ENCODE assay signal across 25 cellular contexts in genomic region chr21:25079053-25079452, GRCh38.
"Had no signal": no experiment of that assay in that cellular context is flagged by ENCODE, and none has a peak within 500 bp of the region (broad histone marks: within the 10 kb centered on the region; RNA-seq: fewer than 3 reads in every experiment).

No MANE protein-coding gene starts in this region.

- H3K27ac Mint-ChIP-seq: activated CD8-positive, alpha-beta T cell treated with anti-CD3 and anti-CD28 coated beads for 36 hours; activated naive CD8-positive, alpha-beta T cell treated with anti-CD3 and anti-CD28 coated beads, Interleukin-2, amount 10 ng/mL, durations not matched to agents 7 days and 5 days; activated T-cell treated with anti-CD3 and anti-CD28 coated beads, Interleukin-2, amount 50 U/mL, for 72 hours; activated T-helper 2 cell treated with anti-CD3 and anti-CD28 coated beads, Interferon-gamma antibody, Interleukin-2, Interleukin-4, amounts not matched to agents 10 μg/mL and 5 μg/mL and 100 μg/mL, durations not matched to agents 14 hours and 24 hours and 36 hours had no signal

- H3K36me3 ChIP-seq: adrenal gland, breast epithelium, colonic mucosa had no signal

- H3K9me3 ChIP-seq: adrenal gland, breast epithelium, colonic mucosa had no signal

- H3K27me3 Mint-ChIP-seq: activated CD8-positive, alpha-beta T cell treated with anti-CD3 and anti-CD28 coated beads for 36 hours; activated naive CD8-positive, alpha-beta T cell treated with anti-CD3 and anti-CD28 coated beads, Interleukin-2, amount 10 ng/mL, durations not matched to agents 7 days and 5 days had no signal

- DNase-seq: activated CD4-positive, alpha-beta T cell treated with anti-CD3 and anti-CD28 coated beads for 4 hours; activated CD8-positive, alpha-beta memory T cell treated with anti-CD3 and anti-CD28 coated beads, Interleukin-2, amount 50 U/mL, for 4 hours; activated CD8-positive, alpha-beta T cell treated with anti-CD3 and anti-CD28 coated beads for 36 hours; activated gamma-delta T cell treated with Interleukin-2 at 50 U/mL for 16 hours; activated naive CD4-positive, alpha-beta T cell treated with anti-CD3 and anti-CD28 coated beads, Interleukin-2, amount 50 U/mL, for 16 hours; activated naive CD8-positive, alpha-beta T cell treated with anti-CD3 and anti-CD28 coated beads, Interleukin-2, amount 10 ng/mL, durations not matched to agents 7 days and 5 days; activated T-cell treated with anti-CD3 and anti-CD28 coated beads, Interleukin-2, amount 50 U/mL, for 72 hours; adrenal gland; aorta; caudate nucleus; colonic mucosa; Kasumi-1; KBM-7; NCI-H1048; NCI-H146; NCI-H2029; NCI-H2107; NCI-H526; PC-9; SHP77 treated with DMSO at 0.1 percent for 48 hours; T-helper 2 cell; T1000 had no signal

- H3K4me1 ChIP-seq: adrenal gland, breast epithelium, colonic mucosa had no signal

- H3K36me3 Mint-ChIP-seq: activated naive CD8-positive, alpha-beta T cell treated with anti-CD3 and anti-CD28 coated beads, Interleukin-2, amount 10 ng/mL, durations not matched to agents 7 days and 5 days had no signal

- H3K4me3 ChIP-seq: adrenal gland, breast epithelium, colonic mucosa, PC-9 had no signal

- H3K27me3 ChIP-seq: adrenal gland, breast epithelium, colonic mucosa had no signal

- H3K4me2 ChIP-seq: PC-9 had no signal

- FAIRE-seq: TTC549 had no signal

- ATAC-seq: activated CD8-positive, alpha-beta T cell treated with anti-CD3 and anti-CD28 coated beads for 36 hours; activated T-cell treated with anti-CD3 and anti-CD28 coated beads, Interleukin-2, amount 50 U/mL, for 72 hours had no signal

- H3K4me1 Mint-ChIP-seq: activated naive CD8-positive, alpha-beta T cell treated with anti-CD3 and anti-CD28 coated beads, Interleukin-2, amount 10 ng/mL, durations not matched to agents 7 days and 5 days had no signal

- H3K4me3 Mint-ChIP-seq: activated CD8-positive, alpha-beta T cell treated with anti-CD3 and anti-CD28 coated beads for 36 hours; activated naive CD8-positive, alpha-beta T cell treated with anti-CD3 and anti-CD28 coated beads, Interleukin-2, amount 10 ng/mL, durations not matched to agents 7 days and 5 days; activated T-cell treated with anti-CD3 and anti-CD28 coated beads, Interleukin-2, amount 50 U/mL, for 72 hours had no signal

- H3K27ac ChIP-seq: adrenal gland, breast epithelium, colonic mucosa, PC-9 had no signal

- H2AFZ ChIP-seq: PC-9 had no signal
